ENCODE assay signal across 17 cellular contexts in the genomic region with DNA sequence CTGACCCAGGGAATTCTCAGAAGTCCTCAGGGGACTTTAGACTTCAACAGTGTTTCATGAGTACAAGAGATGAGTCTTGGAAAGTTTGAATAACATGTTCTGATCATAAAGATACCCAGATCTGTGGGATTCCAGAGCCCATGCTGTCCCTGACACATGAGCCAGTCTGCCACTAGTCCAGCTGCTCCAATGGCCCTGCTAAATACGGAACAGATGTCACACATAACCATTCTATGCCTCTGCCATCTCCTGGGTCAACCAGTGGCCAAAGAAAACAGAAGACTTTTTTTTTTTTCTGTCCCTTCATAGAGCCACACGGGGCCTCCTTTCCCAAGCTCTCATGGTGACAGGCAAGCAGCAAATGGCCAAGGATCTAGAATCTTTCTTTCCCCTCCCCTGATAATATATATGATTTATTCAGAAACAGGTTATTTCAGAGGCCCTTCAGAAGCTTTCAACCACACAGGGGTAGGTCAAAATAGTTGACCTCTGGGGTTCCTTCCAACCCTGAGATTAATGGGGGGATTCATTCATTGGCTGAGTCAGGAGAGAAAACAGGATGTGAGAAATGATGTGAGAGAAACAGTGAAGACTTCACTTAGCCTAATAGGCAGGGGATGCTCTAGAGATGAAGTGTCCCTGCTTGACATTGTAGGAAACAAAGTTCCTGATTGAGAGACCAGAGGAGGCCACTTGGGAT.
DNase-seq lines count a peak whose midpoint lies in the region; ATAC-seq, FAIRE-seq and TF ChIP-seq lines count a peak whose summit lies in the region.
"Had no signal": no experiment of that assay in that cellular context is flagged by ENCODE, and none has a peak within 500 bp of the region (broad histone marks: within the 10 kb centered on the region; RNA-seq: fewer than 3 reads in every experiment).

No MANE protein-coding gene starts in this region.

- DNase-seq in GM12878 (ENCODE audit: low read depth, low spot score) (peak; percentile 3), NCI-H2107 treated with DMSO at 0.1 percent for 48 hours (lab: John Stamatoyannopoulos, UW; ENCODE audit: unreplicated experiment) (no peak), activated gamma-delta T cell treated with Interleukin-2 at 50 U/mL for 16 hours (no peak), dedifferentiated amniotic fluid mesenchymal stem cell (ENCODE audit: extremely low spot score) (no peak), thyroid gland (no peak)
- DNase-seq: activated CD4-positive, CD25-positive, alpha-beta regulatory T cell treated with anti-CD3 and anti-CD28 coated beads, Interleukin-2, amount 50 U/mL, for 72 hours; activated CD8-positive, alpha-beta memory T cell treated with anti-CD3 and anti-CD28 coated beads, Interleukin-2, amount 50 U/mL, for 48 hours; activated naive CD4-positive, alpha-beta T cell treated with anti-CD3 and anti-CD28 coated beads, Interleukin-2, amount 50 U/mL, for 16 hours; brain microvascular endothelial cell; GOT3; MV-4-11; NK-92 treated with Interleukin-12 subunit alpha and Interleukin-12 subunit beta, amount 100 ng/mL, for 24 hours had no signal

- no TSS peak for BruUV-seq in GM12878 (replicated peaks; lab: Mats Ljungman, UMichigan)

- no peak for TF ChIP-seq CTCF in GM12878 (IDR thresholded peaks at IDR 0.05 in 2 of 3, conservative IDR thresholded peaks at IDR 0.05 in 1 of 3; ENCODE audit: control insufficient read depth in 2 of 3, extremely low read depth in 1 of 3, insufficient read depth in 1 of 3, low read depth in 3 of 3, low read length in 3 of 3)
- no peak for TF ChIP-seq CTCF in thyroid gland (IDR thresholded peaks at IDR 0.05)

- no peak overlapping the region for H3K9ac ChIP-seq in GM12878 (ENCODE audit: control insufficient read depth, insufficient read depth, low read length)

- POLR2A ChIA-PET in GM12878 (lab: Charles Lee): no interaction called here

- TF ChIP-seq POLR2A in GM12878 (IDR thresholded peaks at IDR 0.05; ENCODE audit: low read depth, low read length) (no peak), thyroid gland (IDR thresholded peaks at IDR 0.05) (no peak)

- H3K4me3 ChIP-seq in GM12878: no peak overlapping the region
- no peak overlapping the region for H3K4me3 ChIP-seq in thyroid gland (replicated peaks in 1 of 3)
- H3K4me3 ChIP-seq: esophagus muscularis mucosa had no signal

- H3K79me2 ChIP-seq in GM12878 (ENCODE audit: control insufficient read depth, insufficient read depth, low read length): no peaks in the 10 kb centered on the region

- WGBS in GM12878 (ENCODE audit: insufficient coverage, insufficient replicate concordance, low lambda C conversion rate, missing lambda C conversion rate): 0% methylated on average over 2 of the region's 2 CpGs
- WGBS in thyroid gland, 2 donors: 43 to 70% methylated on average over 2 of the region's 2 CpGs

- no peak for TF ChIP-seq RAD21 in GM12878 (IDR thresholded peaks at IDR 0.05; ENCODE audit: insufficient read depth, low read depth, low read length)

- H3K4me2 ChIP-seq in GM12878 (ENCODE audit: control insufficient read depth, insufficient read depth): no peak overlapping the region

- H3K36me3 ChIP-seq in GM12878 (ENCODE audit: control insufficient read depth in 2 of 2, insufficient read depth in 2 of 2, low read length in 1 of 2) (no peaks in the 10 kb centered on the region), thyroid gland (no peaks in the 10 kb centered on the region)
- H3K36me3 ChIP-seq: brain microvascular endothelial cell, esophagus muscularis mucosa had no signal

- H4K20me1 ChIP-seq in GM12878 (ENCODE audit: control insufficient read depth, insufficient read depth): no peaks in the 10 kb centered on the region

- no peaks in the 10 kb centered on the region for H3K27me3 ChIP-seq in GM12878 (replicated peaks in 1 of 2; ENCODE audit: control insufficient read depth in 2 of 2, insufficient read depth in 2 of 2, low read length in 1 of 2)
- no peaks in the 10 kb centered on the region for H3K27me3 ChIP-seq in thyroid gland
- H3K27me3 ChIP-seq: brain microvascular endothelial cell, esophagus muscularis mucosa had no signal

- peak; percentile 87 for ATAC-seq in GM18511 (IDR thresholded peaks at IDR 0.05; ENCODE audit: unreplicated experiment)
- ATAC-seq in GM21360 (IDR thresholded peaks at IDR 0.05; ENCODE audit: unreplicated experiment): peak; percentile 92
- peak; percentile 90 for ATAC-seq in HG02938 (IDR thresholded peaks at IDR 0.05; ENCODE audit: unreplicated experiment)
- peak; percentile 71 for ATAC-seq in GM12878

- H3K4me1 ChIP-seq in GM12878 (ENCODE audit: control insufficient read depth, insufficient read depth, low read length) (no peaks in the 10 kb centered on the region), thyroid gland (no peaks in the 10 kb centered on the region)
- H3K4me1 ChIP-seq: esophagus muscularis mucosa had no signal

- no peak for FAIRE-seq in GM12878 (lab: Jason Lieb, UNC)
- FAIRE-seq: D721Med had no signal

- CTCF ChIA-PET in GM12878 (lab: Yijun Ruan, JAX): no interaction called here

- no peaks in the 10 kb centered on the region for H3K9me3 ChIP-seq in GM12878 (replicated peaks; ENCODE audit: control insufficient read depth, insufficient read depth, low read length)
- no peaks in the 10 kb centered on the region for H3K9me3 ChIP-seq in thyroid gland
- H3K9me3 ChIP-seq: esophagus muscularis mucosa had no signal

- intact Hi-C loops in GM12878 (cut with micrococcal nuclease; ENCODE audit: unreplicated experiment) (no loop called here), thyroid gland (cut with DNase I) (no loop called here)

- H3K27ac ChIP-seq in GM12878 (ENCODE audit: control insufficient read depth, insufficient read depth): no peak overlapping the region
- no peak overlapping the region for H3K27ac ChIP-seq in thyroid gland
- H3K27ac ChIP-seq: brain microvascular endothelial cell, esophagus muscularis mucosa had no signal

- RAD21 ChIA-PET in GM12878 (lab: Charles Lee; ENCODE audit: unreplicated experiment): no interaction called here

- SMC1A ChIA-PET in GM12878 (lab: Charles Lee; ENCODE audit: uncharacterized antibody, unreplicated experiment): no interaction called here

- H2AFZ ChIP-seq in GM12878 (ENCODE audit: control insufficient read depth, low read depth, low read length): no peak overlapping the region

- no peak for TF ChIP-seq EP300 in GM12878 (IDR thresholded peaks at IDR 0.05; ENCODE audit: borderline replicate concordance in 1 of 2, control insufficient read depth in 1 of 2, low read depth in 2 of 2, low read length in 2 of 2)

- in situ Hi-C loops in GM12878 (cut with MboI): no loop called here

TF ChIP-seq in GM12878, 131 proteins besides CTCF, POLR2A, EP300 and RAD21:
- TF ChIP-seq PKNOX1 (IDR thresholded peaks at IDR 0.05) (no peak), SMC3 (IDR thresholded peaks at IDR 0.05; ENCODE audit: borderline replicate concordance, low read length) (no peak), PAX5 (IDR thresholded peaks at IDR 0.05; ENCODE audit: borderline replicate concordance, low read depth, low read length) (no peak), POU2F2 (IDR thresholded peaks at IDR 0.05; ENCODE audit: borderline replicate concordance, low read depth, low read length) (no peak), TAF1 (IDR thresholded peaks at IDR 0.05; ENCODE audit: borderline replicate concordance, low read depth, low read length) (no peak), NR2F1 (conservative IDR thresholded peaks at IDR 0.05) (peak; percentile 90), PML (IDR thresholded peaks at IDR 0.05; ENCODE audit: low read length) (no peak), SPI1 (IDR thresholded peaks at IDR 0.05; ENCODE audit: borderline replicate concordance, insufficient read depth, low read depth, low read length) (peak; percentile 68; the same call in 1 of the 2 replicates)
- TF ChIP-seq, protein P1, sequence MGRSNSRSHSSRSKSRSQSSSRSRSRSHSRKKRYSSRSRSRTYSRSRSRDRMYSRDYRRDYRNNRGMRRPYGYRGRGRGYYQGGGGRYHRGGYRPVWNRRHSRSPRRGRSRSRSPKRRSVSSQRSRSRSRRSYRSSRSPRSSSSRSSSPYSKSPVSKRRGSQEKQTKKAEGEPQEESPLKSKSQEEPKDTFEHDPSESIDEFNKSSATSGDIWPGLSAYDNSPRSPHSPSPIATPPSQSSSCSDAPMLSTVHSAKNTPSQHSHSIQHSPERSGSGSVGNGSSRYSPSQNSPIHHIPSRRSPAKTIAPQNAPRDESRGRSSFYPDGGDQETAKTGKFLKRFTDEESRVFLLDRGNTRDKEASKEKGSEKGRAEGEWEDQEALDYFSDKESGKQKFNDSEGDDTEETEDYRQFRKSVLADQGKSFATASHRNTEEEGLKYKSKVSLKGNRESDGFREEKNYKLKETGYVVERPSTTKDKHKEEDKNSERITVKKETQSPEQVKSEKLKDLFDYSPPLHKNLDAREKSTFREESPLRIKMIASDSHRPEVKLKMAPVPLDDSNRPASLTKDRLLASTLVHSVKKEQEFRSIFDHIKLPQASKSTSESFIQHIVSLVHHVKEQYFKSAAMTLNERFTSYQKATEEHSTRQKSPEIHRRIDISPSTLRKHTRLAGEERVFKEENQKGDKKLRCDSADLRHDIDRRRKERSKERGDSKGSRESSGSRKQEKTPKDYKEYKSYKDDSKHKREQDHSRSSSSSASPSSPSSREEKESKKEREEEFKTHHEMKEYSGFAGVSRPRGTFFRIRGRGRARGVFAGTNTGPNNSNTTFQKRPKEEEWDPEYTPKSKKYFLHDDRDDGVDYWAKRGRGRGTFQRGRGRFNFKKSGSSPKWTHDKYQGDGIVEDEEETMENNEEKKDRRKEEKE (IDR thresholded peaks at IDR 0.05): no peak
TF ChIP-seq in GM12878: peak in this region for 2.
